1 cellular context compared by ENCODE assay signal in genomic region chr1:109621402-109622101, GRCh38.
TF ChIP-seq lines count a peak whose summit lies in the region.

No MANE protein-coding gene starts in this region.

TF ChIP-seq in K562, 482 proteins besides CTCF, POLR2A, EP300 and RAD21:
- TF ChIP-seq TARDBP (IDR thresholded peaks at IDR 0.05) (no peak), ZNF277 (CRISPR knock-in tag; IDR thresholded peaks at IDR 0.05; ENCODE audit: borderline replicate concordance) (no peak), E2F6 (IDR thresholded peaks at IDR 0.05; ENCODE audit: borderline replicate concordance in 1 of 2, extremely low read depth in 1 of 2, insufficient read depth in 1 of 2, insufficient read length in 1 of 2, low read depth in 1 of 2, low read length in 1 of 2, poor library complexity in 1 of 2, severe bottlenecking in 1 of 2) (peak in 1 of 2 experiments; percentile 16), ZFP30 (CRISPR knock-in tag; IDR thresholded peaks at IDR 0.05; ENCODE audit: borderline replicate concordance) (no peak), ZNF140 (CRISPR knock-in tag; IDR thresholded peaks at IDR 0.05) (no peak), NFYB (IDR thresholded peaks at IDR 0.05; ENCODE audit: extremely low read depth, insufficient read length) (no peak), BCL6 (CRISPR knock-in tag; IDR thresholded peaks at IDR 0.05) (no peak), KAT7 (CRISPR knock-in tag; IDR thresholded peaks at IDR 0.05; ENCODE audit: borderline replicate concordance) (peak; percentile 39; the same call in 1 of the 2 replicates), KDM5B (IDR thresholded peaks at IDR 0.05; ENCODE audit: insufficient replicate concordance, low read depth, low read length) (peak; percentile 11), C11orf30 (IDR thresholded peaks at IDR 0.05; ENCODE audit: low read depth) (no peak), RBM39 (optimal IDR thresholded peaks at IDR 0.05; ENCODE audit: low read depth, low read length) (no peak), ZBTB5 (IDR thresholded peaks at IDR 0.05) (no peak), ZNF184 (CRISPR knock-in tag; IDR thresholded peaks at IDR 0.05) (no peak), UBTF (IDR thresholded peaks at IDR 0.05; ENCODE audit: borderline replicate concordance in 1 of 2, low read depth in 2 of 2, low read length in 2 of 2) (no peak), CREB3L1 (IDR thresholded peaks at IDR 0.05; ENCODE audit: borderline replicate concordance, low read depth) (no peak)
